Comparison of ENCODE assay signal across 27 cellular contexts in the genomic region with DNA sequence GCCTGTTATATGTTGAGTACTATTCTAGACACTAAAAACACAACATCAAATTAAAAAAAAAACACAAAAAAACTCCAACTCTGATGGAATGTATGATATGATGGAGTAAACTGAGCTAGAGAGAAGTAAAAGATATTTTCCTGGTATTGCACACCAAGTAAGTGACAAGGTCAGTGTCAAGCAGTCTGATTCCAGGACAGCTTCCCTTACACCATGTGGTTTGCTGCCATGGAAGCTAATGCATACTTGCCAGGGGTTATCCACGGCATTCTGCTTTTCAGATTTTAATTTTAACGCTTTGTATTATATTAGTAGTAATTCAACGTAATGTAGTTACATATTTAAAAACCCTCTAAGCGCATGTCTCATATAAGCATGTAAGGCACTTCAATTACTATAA. TPM values are rescaled to one million over a fixed set of nuclear protein-coding genes. Genes with fewer than 3 reads are reported as not detected.
"Had no signal": no experiment of that assay in that cellular context is flagged by ENCODE, and none has a peak within 500 bp of the region (broad histone marks: within the 10 kb centered on the region; RNA-seq: fewer than 3 reads in every experiment).

No MANE protein-coding gene starts in this region.

- H3K27ac ChIP-seq: HL-60, KMS-11, RWPE1, SJSA1 had no signal

- H3K4me3 Mint-ChIP-seq: IgD-negative memory B cell had no signal

- ATAC-seq: K562, Panc1, PC-3 had no signal

- H3K36me3 ChIP-seq: SJSA1 had no signal

- H3K27ac Mint-ChIP-seq: IgD-negative memory B cell had no signal

- FAIRE-seq: HTR-8/SVneo, K562 had no signal

- H3K4me3 ChIP-seq: K562, SJSA1 had no signal

- H3K4me1 Mint-ChIP-seq: IgD-negative memory B cell had no signal

- H3K4me1 ChIP-seq: SJSA1 had no signal

- DNase-seq: Kasumi-1, MM.1S, NCI-H1092 treated with DMSO at 0.1 percent for 48 hours, NCI-H1436, NCI-H187, NCI-H2029, NCI-H2081 treated with DMSO at 0.1 percent for 48 hours, NCI-H2171, NCI-H226, NCI-H446, NCI-H510A, NCI-H524 treated with DMSO at 0.1 percent for 48 hours, NCI-H69, NCI-H774, PC-3, SHP77 treated with DMSO at 0.1 percent for 48 hours, SK-N-SH, SW 1271 had no signal

- H3K9ac ChIP-seq: KMS-11, SK-N-SH had no signal

- H3K27me3 Mint-ChIP-seq: IgD-negative memory B cell had no signal

- H3K9me3 ChIP-seq: SJSA1, SK-N-SH had no signal

- H3K27me3 ChIP-seq: SJSA1 had no signal

- H3K4me2 ChIP-seq: KMS-11, SK-N-SH had no signal

RNA-seq across cellular contexts. Expression of a gene that starts 48.4 kb away (rescaled TPM):
- total RNA-seq: OCI-LY7 had no signal
- polyA plus RNA-seq: IgD-negative memory B cell, K562 had no signal
